In genomic region chr17:4407216-4407615, GRCh38 we compare ENCODE assay signal across 21 cellular contexts. TPM values are rescaled to one million over a fixed set of nuclear protein-coding genes. Genes with fewer than 3 reads are reported as not detected.
DNase-seq lines count a peak whose midpoint lies in the region; ATAC-seq and TF ChIP-seq lines count a peak whose summit lies in the region.
"Had no signal": no experiment of that assay in that cellular context is flagged by ENCODE, and none has a peak within 500 bp of the region (broad histone marks: within the 10 kb centered on the region; RNA-seq: fewer than 3 reads in every experiment).

No MANE protein-coding gene starts in this region.

- H3K9me3 ChIP-seq in mammary epithelial cell (replicated peaks; ENCODE audit: insufficient read depth, low read length) (no peaks in the 10 kb centered on the region), adipocyte (ENCODE audit: control insufficient read depth, low read length) (no peaks in the 10 kb centered on the region)
- H3K9me3 ChIP-seq: SJSA1 had no signal

- H3K9ac ChIP-seq in mammary epithelial cell (ENCODE audit: insufficient read depth, low read length) (no peak overlapping the region), adipocyte (ENCODE audit: low read length) (no peak overlapping the region)

- no peaks in the 10 kb centered on the region for H3K27me3 Mint-ChIP-seq in MCF 10A (ENCODE audit: insufficient read depth, unreplicated experiment)
- H3K27me3 Mint-ChIP-seq in stimulated activated naive CD8-positive, alpha-beta T cell treated with anti-CD3 and anti-CD28 coated beads, Interleukin-15, amount 100 ng/mL, for 72 hours, result no peaks in the 10 kb centered on the region

- BruUV-seq in mammary epithelial cell (replicated peaks; lab: Mats Ljungman, UMichigan) (no TSS peak), MCF 10A (replicated peaks; lab: Mats Ljungman, UMichigan) (no TSS peak)

- peak overlapping the region; percentile 49 for H2AFZ ChIP-seq in mammary epithelial cell (ENCODE audit: low read depth, low read length)

- H3K36me3 ChIP-seq in mammary epithelial cell (ENCODE audit: insufficient read depth, low read length), result no peaks in the 10 kb centered on the region
- H3K36me3 ChIP-seq in adipocyte (ENCODE audit: control insufficient read depth, insufficient read depth, low read length, severe bottlenecking), result no peaks in the 10 kb centered on the region
- H3K36me3 ChIP-seq: SJSA1 had no signal

- in situ Hi-C loops in mammary epithelial cell (cut with MboI; ENCODE audit: low sequenced_read_pairs in 2 of 2), result no loop called here

- no peak overlapping the region for H3K27ac Mint-ChIP-seq in MCF 10A (ENCODE audit: low read depth, unreplicated experiment)
- H3K27ac Mint-ChIP-seq in stimulated activated naive CD8-positive, alpha-beta T cell treated with anti-CD3 and anti-CD28 coated beads, Interleukin-15, amount 100 ng/mL, for 72 hours, result no peak overlapping the region
- H3K27ac Mint-ChIP-seq: CD14-positive monocyte had no signal

- intact Hi-C loops in mammary epithelial cell (cut with micrococcal nuclease), result no loop called here
- intact Hi-C loops in MCF 10A (cut with micrococcal nuclease), result no loop called here

- no peaks in the 10 kb centered on the region for H3K79me2 ChIP-seq in mammary epithelial cell (ENCODE audit: insufficient read depth, low read length)

- no peaks in the 10 kb centered on the region for H3K9me3 Mint-ChIP-seq in MCF 10A (ENCODE audit: unreplicated experiment)
- H3K9me3 Mint-ChIP-seq in stimulated activated naive CD8-positive, alpha-beta T cell treated with anti-CD3 and anti-CD28 coated beads, Interleukin-15, amount 100 ng/mL, for 72 hours, result no peaks in the 10 kb centered on the region
- H3K9me3 Mint-ChIP-seq: CD14-positive monocyte had no signal

- H4K20me1 ChIP-seq in mammary epithelial cell (ENCODE audit: insufficient read depth, low read length), result no peaks in the 10 kb centered on the region

- 18% methylated on average over 7 of the region's 7 CpGs for WGBS in mammary epithelial cell (ENCODE audit: low coverage, missing lambda C conversion rate)

- dilution Hi-C loops in mammary epithelial cell (cut with HindIII; ENCODE audit: low sequenced_read_pairs), result no loop called here

- no peaks in the 10 kb centered on the region for H3K36me3 Mint-ChIP-seq in MCF 10A (ENCODE audit: insufficient read depth, unreplicated experiment)
- H3K36me3 Mint-ChIP-seq: CD14-positive monocyte had no signal

- H3K4me1 Mint-ChIP-seq in MCF 10A (ENCODE audit: insufficient read depth, unreplicated experiment), result no peaks in the 10 kb centered on the region
- no peaks in the 10 kb centered on the region for H3K4me1 Mint-ChIP-seq in stimulated activated naive CD8-positive, alpha-beta T cell treated with anti-CD3 and anti-CD28 coated beads, Interleukin-15, amount 100 ng/mL, for 72 hours

- DNase-seq in mammary epithelial cell (peak; percentile 9), MCF 10A (ENCODE audit: unreplicated experiment) (no peak), adipocyte (ENCODE audit: low read depth) (peak; percentile 8), foreskin melanocyte (peak; percentile 8), kidney tubule cell (ENCODE audit: low spot score) (no peak), DMS79 (lab: John Stamatoyannopoulos, UW) (no peak)
- no peak for DNase-seq in stimulated activated CD4-positive, alpha-beta T cell treated with anti-CD3 and anti-CD28 coated beads, Interleukin-4, amount 100 ng/mL, for 1 hour
- DNase-seq in stimulated activated naive CD8-positive, alpha-beta T cell treated with anti-CD3 and anti-CD28 coated beads, Interleukin-15, amount 100 ng/mL, for 72 hours, result no peak
- DNase-seq: 8988T, DMS79 treated with DMSO at 0.1 percent for 48 hours, GF-D8, GOT3, Kasumi-1, NCI-H1092 treated with DMSO at 0.1 percent for 48 hours, NCI-H2081, NCI-H526 had no signal

- CTCF ChIA-PET in mammary epithelial cell (lab: Charles Lee; ENCODE audit: low non-redundant PET), result no interaction called here
- CTCF ChIA-PET in MCF 10A (lab: Yijun Ruan, JAX), result interaction anchor here (0.7 to 1.6 kb wide), 5 partner anchors 14 to 464 kb away, joined by 3 to 7 read pairs (median 4); no protein-coding TSS in a partner anchor

- H3K4me2 ChIP-seq in mammary epithelial cell (ENCODE audit: insufficient read depth, low read depth, low read length), result no peak overlapping the region

- H3K4me1 ChIP-seq in mammary epithelial cell (ENCODE audit: insufficient read depth, low read length) (no peaks in the 10 kb centered on the region), adipocyte (ENCODE audit: control insufficient read depth, insufficient read depth, low read length) (no peaks in the 10 kb centered on the region)
- H3K4me1 ChIP-seq: SJSA1 had no signal

- ATAC-seq in stimulated activated naive CD8-positive, alpha-beta T cell treated with anti-CD3 and anti-CD28 coated beads, Interleukin-15, amount 100 ng/mL, for 72 hours, result no peak

- POLR2A ChIA-PET in MCF 10A (lab: Yijun Ruan, JAX), result interaction anchor here (0.5 to 1.2 kb wide), 3 partner anchors 16 to 191 kb away, joined by 3 to 5 read pairs (median 4); no protein-coding TSS in a partner anchor

- H3K27me3 ChIP-seq in mammary epithelial cell (ENCODE audit: insufficient read depth, low read length) (no peaks in the 10 kb centered on the region), adipocyte (replicated peaks; ENCODE audit: control insufficient read depth, insufficient read depth, low read length) (no peaks in the 10 kb centered on the region)
- H3K27me3 ChIP-seq: SJSA1 had no signal

- no peak overlapping the region for H3K4me3 ChIP-seq in mammary epithelial cell (replicated peaks in 1 of 3; ENCODE audit: insufficient read depth in 1 of 3, low read depth in 2 of 3, low read length in 3 of 3)
- no peak overlapping the region for H3K4me3 ChIP-seq in adipocyte (ENCODE audit: low read length)
- H3K4me3 ChIP-seq: GM12878, SJSA1 had no signal

- no peak overlapping the region for H3K27ac ChIP-seq in mammary epithelial cell (ENCODE audit: insufficient read depth, low read depth, low read length)
- H3K27ac ChIP-seq: HL-60, SJSA1 had no signal

- no peak overlapping the region for H3K4me3 Mint-ChIP-seq in MCF 10A (ENCODE audit: unreplicated experiment)
- no peak overlapping the region for H3K4me3 Mint-ChIP-seq in stimulated activated naive CD8-positive, alpha-beta T cell treated with anti-CD3 and anti-CD28 coated beads, Interleukin-15, amount 100 ng/mL, for 72 hours
- H3K4me3 Mint-ChIP-seq: CD14-positive monocyte had no signal

- TF ChIP-seq CTCF in mammary epithelial cell (conservative IDR thresholded peaks at IDR 0.05 in 1 of 2, IDR thresholded peaks at IDR 0.05 in 1 of 2; ENCODE audit: extremely low read depth in 1 of 2, insufficient read depth in 1 of 2, low read depth in 1 of 2, low read length in 2 of 2), result no peak
- TF ChIP-seq CTCF in MCF 10A (IDR thresholded peaks at IDR 0.05; ENCODE audit: unreplicated experiment), result no peak

RNA-seq across cellular contexts. Expression of gene SPNS3, which starts 26.5 kb away (rescaled TPM):
- total RNA-seq in mammary epithelial cell (not detected), MCF 10A (2022) (not detected in 2 replicates)
- polyA plus RNA-seq in mammary epithelial cell, result not detected
- not detected for polyA minus RNA-seq in mammary epithelial cell
- total RNA-seq: SJSA1 had no signal
- polyA plus RNA-seq: AG04450 had no signal

RNA-seq across cellular contexts. Expression of gene UBE2G1, which starts 40.7 kb away (rescaled TPM):
- 10 to 100 TPM; 60.8 to 93.0 TPM for total RNA-seq in mammary epithelial cell
- polyA plus RNA-seq in mammary epithelial cell, result 38.7 TPM
- polyA minus RNA-seq in mammary epithelial cell, result 34.4 TPM
- 65.1 and 78.5 TPM in 2 replicates for total RNA-seq in MCF 10A (2022)

Comparison
In these comparisons a context has a peak if more than half of its experiments do, and no peak if none do; other contexts are left out.
1. DNase-seq: peak in mammary epithelial cell (single experiment), adipocyte (single experiment) and foreskin melanocyte (single experiment); none in MCF 10A (single experiment), stimulated activated CD4-positive, alpha-beta T cell treated with anti-CD3 and anti-CD28 coated beads, Interleukin-4, amount 100 ng/mL, for 1 hour (single experiment), kidney tubule cell (single experiment), DMS79 (single experiment) and stimulated activated naive CD8-positive, alpha-beta T cell treated with anti-CD3 and anti-CD28 coated beads, Interleukin-15, amount 100 ng/mL, for 72 hours (0 of 2).